18 cellular contexts compared by ENCODE assay signal in genomic region chr12:28107679-28108078, GRCh38.
DNase-seq lines count a peak whose midpoint lies in the region; ATAC-seq, FAIRE-seq and TF ChIP-seq lines count a peak whose summit lies in the region.
"Had no signal": no experiment of that assay in that cellular context is flagged by ENCODE, and none has a peak within 500 bp of the region (broad histone marks: within the 10 kb centered on the region; RNA-seq: fewer than 3 reads in every experiment).

No MANE protein-coding gene starts in this region.

- H2AFZ ChIP-seq in astrocyte (ENCODE audit: low read depth, low read length): no peak overlapping the region
- H2AFZ ChIP-seq: GM23248 had no signal

- H3K4me1 ChIP-seq in astrocyte (ENCODE audit: insufficient read depth, low read length): peaks cover 2% of the 10 kb centered on the region
- no peaks in the 10 kb centered on the region for H3K4me1 ChIP-seq in left ventricle myocardium inferior

- intact Hi-C loops in left ventricle myocardium inferior (cut with micrococcal nuclease): no loop called here

- no peak overlapping the region for H3K4me2 ChIP-seq in astrocyte (ENCODE audit: low read length)

- no peaks in the 10 kb centered on the region for H3K36me3 Mint-ChIP-seq in astrocyte (ENCODE audit: low read depth, unreplicated experiment)

- no peak overlapping the region for H3K27ac ChIP-seq in astrocyte (ENCODE audit: low read depth, low read length)
- no peak overlapping the region for H3K27ac ChIP-seq in left ventricle myocardium inferior (replicated peaks)
- H3K27ac ChIP-seq: GM23248 had no signal

- no peaks in the 10 kb centered on the region for H3K79me2 ChIP-seq in astrocyte (ENCODE audit: insufficient read depth, low read length)

- H3K36me3 ChIP-seq in astrocyte (ENCODE audit: insufficient read depth, low read length) (no peaks in the 10 kb centered on the region), left ventricle myocardium inferior (no peaks in the 10 kb centered on the region)
- H3K36me3 ChIP-seq: MG63 had no signal

- peaks cover 2% of the 10 kb centered on the region for H3K27me3 Mint-ChIP-seq in astrocyte (ENCODE audit: low read depth, unreplicated experiment)

- H4K20me1 ChIP-seq in astrocyte (ENCODE audit: insufficient read depth, low read length): no peaks in the 10 kb centered on the region

- no peaks in the 10 kb centered on the region for H3K9me3 ChIP-seq in astrocyte (ENCODE audit: insufficient read depth, low read depth, low read length)
- peaks cover 18% of the 10 kb centered on the region for H3K9me3 ChIP-seq in left ventricle myocardium inferior (replicated peaks)

- no peak for FAIRE-seq in astrocyte (lab: Jason Lieb, UNC)
- FAIRE-seq: GM12878 had no signal

- no peak for ATAC-seq in GM21576 (IDR thresholded peaks at IDR 0.05; ENCODE audit: unreplicated experiment)
- ATAC-seq in HG03442 (IDR thresholded peaks at IDR 0.05; ENCODE audit: unreplicated experiment): no peak
- ATAC-seq: GM12878, PC-3 had no signal

- H3K9ac ChIP-seq in astrocyte (ENCODE audit: low read length): no peak overlapping the region
- H3K9ac ChIP-seq: GM23248 had no signal

- no peak overlapping the region for H3K27ac Mint-ChIP-seq in astrocyte (ENCODE audit: unreplicated experiment)

- peaks cover 20% of the 10 kb centered on the region for H3K4me1 Mint-ChIP-seq in astrocyte (ENCODE audit: low read depth, unreplicated experiment)

- no peak for TF ChIP-seq CTCF in astrocyte (IDR thresholded peaks at IDR 0.05; ENCODE audit: insufficient read depth, low read depth, low read length)
- TF ChIP-seq CTCF in left ventricle myocardium inferior (IDR thresholded peaks at IDR 0.05; ENCODE audit: borderline replicate concordance): no peak

- H3K4me3 ChIP-seq in astrocyte (ENCODE audit: insufficient read depth, low read depth, low read length): no peak overlapping the region
- no peak overlapping the region for H3K4me3 ChIP-seq in left ventricle myocardium inferior
- H3K4me3 ChIP-seq: GM12878, GM23248, MG63 had no signal

- no peaks in the 10 kb centered on the region for H3K9me3 Mint-ChIP-seq in astrocyte (ENCODE audit: unreplicated experiment)

- no peak overlapping the region for H3K4me3 Mint-ChIP-seq in astrocyte (ENCODE audit: unreplicated experiment)

- H3K27me3 ChIP-seq in astrocyte (ENCODE audit: insufficient read depth, low read length) (no peaks in the 10 kb centered on the region), left ventricle myocardium inferior (ENCODE audit: low read depth) (no peaks in the 10 kb centered on the region)
- H3K27me3 ChIP-seq: MG63 had no signal

- DNase-seq in EH (ENCODE audit: low read depth) (peak; percentile 62), LHCN-M2 (ENCODE audit: low read depth) (peak; percentile 45), astrocyte (ENCODE audit: low read depth) (peak; percentile 85), myocyte (ENCODE audit: low read depth) (peak; percentile 9), left ventricle myocardium inferior (no peak)
- DNase-seq in activated effector memory CD4-positive, alpha-beta T cell treated with anti-CD3 and anti-CD28 coated beads, Interleukin-2, amount 50 U/mL, for 16 hours: no peak
- DNase-seq: COR-L47, EL, GM23248, HCEC 1CT, MG63, NCI-H1092 treated with DMSO at 0.1 percent for 48 hours, NCI-H2081, NCI-H748 treated with DMSO at 0.1 percent for 48 hours, PC-3 had no signal

Comparison
In these comparisons a context has a peak if more than half of its experiments do, and no peak if none do; other contexts are left out.
1. DNase-seq: peak in EH (single experiment), LHCN-M2 (single experiment), astrocyte (single experiment) and myocyte (single experiment); none in activated effector memory CD4-positive, alpha-beta T cell treated with anti-CD3 and anti-CD28 coated beads, Interleukin-2, amount 50 U/mL, for 16 hours (single experiment) and left ventricle myocardium inferior (single experiment).